ENCODE assay signal across 29 cellular contexts in genomic region chr6:1536526-1537429, GRCh38.
DNase-seq lines count a peak whose midpoint lies in the region; ATAC-seq and TF ChIP-seq lines count a peak whose summit lies in the region.
"Had no signal": no experiment of that assay in that cellular context is flagged by ENCODE, and none has a peak within 500 bp of the region (broad histone marks: within the 10 kb centered on the region; RNA-seq: fewer than 3 reads in every experiment).

No MANE protein-coding gene starts in this region.

- POLR2A ChIA-PET in naive thymus-derived CD4-positive, alpha-beta T cell (lab: Charles Lee), result interaction anchor here (1.9 to 2.3 kb wide), 2 partner anchors 10 to 13 kb away, joined by 5 to 13 read pairs; no protein-coding TSS in a partner anchor

- H3K79me2 ChIP-seq in GM23338 (replicated peaks; ENCODE audit: insufficient read depth), result no peaks in the 10 kb centered on the region

- intact Hi-C loops in naive thymus-derived CD4-positive, alpha-beta T cell (cut with micrococcal nuclease), result no loop called here
- intact Hi-C loops in body of pancreas (cut with DNase I), result no loop called here

- H3K27me3 Mint-ChIP-seq in CD4-positive, CD25-positive, alpha-beta regulatory T cell, result no peaks in the 10 kb centered on the region
- H3K27me3 Mint-ChIP-seq in GM23338 (ENCODE audit: insufficient read depth, low read depth, poor library complexity), result peaks cover 1% of the 10 kb centered on the region
- no peaks in the 10 kb centered on the region for H3K27me3 Mint-ChIP-seq in activated T-helper 17 cell treated with anti-CD3 and anti-CD28 coated beads, Interleukin-2, amount 50 U/mL, for 72 hours
- no peaks in the 10 kb centered on the region for H3K27me3 Mint-ChIP-seq in naive thymus-derived CD4-positive, alpha-beta T cell
- H3K27me3 Mint-ChIP-seq: type B pancreatic cell had no signal

- H2AFZ ChIP-seq in GM23338, result peak overlapping the region; percentile 72; the same call in 1 of the 2 replicates

- 67 to 69% methylated on average over 21 of the region's 21 CpGs for WGBS in body of pancreas, 2 donors

- no peaks in the 10 kb centered on the region for H3K9me2 ChIP-seq in GM23338 (ENCODE audit: insufficient read depth)

- no peaks in the 10 kb centered on the region for H3F3A ChIP-seq in GM23338 (replicated peaks; ENCODE audit: low read depth)

- H3K27ac Mint-ChIP-seq in CD4-positive, CD25-positive, alpha-beta regulatory T cell, result peak overlapping the region; percentile 58 to 97 (median 65)
- no peak overlapping the region for H3K27ac Mint-ChIP-seq in GM23338
- H3K27ac Mint-ChIP-seq in activated T-helper 17 cell treated with anti-CD3 and anti-CD28 coated beads, Interleukin-2, amount 50 U/mL, for 72 hours, result peak overlapping the region; percentile 20
- H3K27ac Mint-ChIP-seq in naive thymus-derived CD4-positive, alpha-beta T cell, result peak overlapping the region; percentile 53 to 93 (median 78)
- H3K27ac Mint-ChIP-seq: activated CD8-positive, alpha-beta memory T cell treated with anti-CD3 and anti-CD28 coated beads, Interleukin-2, amount 10 ng/mL, durations not matched to agents 7 days and 5 days; activated naive CD8-positive, alpha-beta T cell treated with anti-CD3 and anti-CD28 coated beads, Interleukin-2, amount 10 ng/mL, durations not matched to agents 7 days and 5 days; mesothelial cell of epicardium; nephron; type B pancreatic cell had no signal

- peak in 1 of 3 donors; percentile 83 for DNase-seq in CD4-positive, CD25-positive, alpha-beta regulatory T cell
- DNase-seq in GM23338 (ENCODE audit: low spot score) (peak; percentile 30), ecto neural progenitor cell (ENCODE audit: low spot score) (no peak), body of pancreas (no peak)
- DNase-seq in naive thymus-derived CD4-positive, alpha-beta T cell, result no peak
- DNase-seq: activated CD8-positive, alpha-beta memory T cell treated with anti-CD3 and anti-CD28 coated beads, Interleukin-2, amount 10 ng/mL, durations not matched to agents 7 days and 5 days; activated naive CD8-positive, alpha-beta T cell treated with anti-CD3 and anti-CD28 coated beads, Interleukin-2, amount 10 ng/mL, durations not matched to agents 7 days and 5 days; Caco-2; DMS79; effector CD4-positive, alpha-beta T cell; GDM1; KBM-7; MM.1S; NCI-H1417 treated with DMSO at 0.1 percent for 48 hours; NCI-H446; NCI-H82; ovary; RPMI8226; stimulated activated CD4-positive, alpha-beta T cell treated with anti-CD3 and anti-CD28 coated beads, Interleukin-1b, Interleukin-23, amount 100 ng/mL, for 48 hours had no signal

- peaks cover 7 to 41% (median 23%) of the 10 kb centered on the region in 4 donors for H3K4me1 Mint-ChIP-seq in CD4-positive, CD25-positive, alpha-beta regulatory T cell
- H3K4me1 Mint-ChIP-seq in GM23338, result peaks cover 6% of the 10 kb centered on the region; the same call in 2 of the 3 replicates
- peaks cover 9% of the 10 kb centered on the region for H3K4me1 Mint-ChIP-seq in activated T-helper 17 cell treated with anti-CD3 and anti-CD28 coated beads, Interleukin-2, amount 50 U/mL, for 72 hours
- H3K4me1 Mint-ChIP-seq in naive thymus-derived CD4-positive, alpha-beta T cell, result peaks cover 12 to 37% (median 17%) of the 10 kb centered on the region in 7 donors

- TF ChIP-seq POLR2A in body of pancreas (IDR thresholded peaks at IDR 0.05), result no peak

- peak overlapping the region in 3 of 4 donors; percentile 8 to 68 (median 28) for H3K4me3 Mint-ChIP-seq in CD4-positive, CD25-positive, alpha-beta regulatory T cell
- no peak overlapping the region for H3K4me3 Mint-ChIP-seq in GM23338
- H3K4me3 Mint-ChIP-seq in activated T-helper 17 cell treated with anti-CD3 and anti-CD28 coated beads, Interleukin-2, amount 50 U/mL, for 72 hours, result peak overlapping the region; percentile 36
- peak overlapping the region in 7 of 10 donors; percentile 14 to 65 (median 41) for H3K4me3 Mint-ChIP-seq in naive thymus-derived CD4-positive, alpha-beta T cell
- H3K4me3 Mint-ChIP-seq: activated CD8-positive, alpha-beta memory T cell treated with anti-CD3 and anti-CD28 coated beads, Interleukin-2, amount 10 ng/mL, durations not matched to agents 7 days and 5 days; activated naive CD8-positive, alpha-beta T cell treated with anti-CD3 and anti-CD28 coated beads, Interleukin-2, amount 10 ng/mL, durations not matched to agents 7 days and 5 days; mesothelial cell of epicardium; nephron; type B pancreatic cell had no signal

- H3K9me3 ChIP-seq in CD4-positive, CD25-positive, alpha-beta regulatory T cell (ENCODE audit: control insufficient read depth in 2 of 2, low read length in 2 of 2), result no peaks in the 10 kb centered on the region
- H3K9me3 ChIP-seq in naive thymus-derived CD4-positive, alpha-beta T cell (ENCODE audit: control insufficient read depth in 2 of 3, low read length in 3 of 3), result no peaks in the 10 kb centered on the region
- no peaks in the 10 kb centered on the region for H3K9me3 ChIP-seq in body of pancreas
- H3K9me3 ChIP-seq: BLaER1, Caco-2, HAP-1, ovary, SJSA1 had no signal

- peak overlapping the region; percentile 14 for H3K27ac ChIP-seq in CD4-positive, CD25-positive, alpha-beta regulatory T cell (ENCODE audit: insufficient read depth, low read length, poor library complexity, severe bottlenecking)
- no peak overlapping the region for H3K27ac ChIP-seq in GM23338 (ENCODE audit: low read depth)
- H3K27ac ChIP-seq in naive thymus-derived CD4-positive, alpha-beta T cell (ENCODE audit: low read depth, low read length), result no peak overlapping the region
- H3K27ac ChIP-seq in body of pancreas, result no peak overlapping the region
- H3K27ac ChIP-seq: BLaER1, epithelial cell of prostate, ovary, SJSA1 had no signal

- ATAC-seq in CD4-positive, CD25-positive, alpha-beta regulatory T cell (ENCODE audit: low read depth in 2 of 2), result peak in 1 of 2 donors; percentile 70
- ATAC-seq in GM23338 (peak; percentile 62), GM21529 (IDR thresholded peaks at IDR 0.05; ENCODE audit: unreplicated experiment) (no peak), body of pancreas (no peak)
- no peak for ATAC-seq in activated T-helper 17 cell treated with anti-CD3 and anti-CD28 coated beads, Interleukin-2, amount 50 U/mL, for 72 hours (replicated peaks)
- no peak for ATAC-seq in naive thymus-derived CD4-positive, alpha-beta T cell
- ATAC-seq: activated CD8-positive, alpha-beta memory T cell treated with anti-CD3 and anti-CD28 coated beads, Interleukin-2, amount 10 ng/mL, durations not matched to agents 7 days and 5 days had no signal

- peaks cover 4% of the 10 kb centered on the region for H3K36me3 Mint-ChIP-seq in CD4-positive, CD25-positive, alpha-beta regulatory T cell
- H3K36me3 Mint-ChIP-seq in GM23338 (ENCODE audit: low read depth), result no peaks in the 10 kb centered on the region
- no peaks in the 10 kb centered on the region for H3K36me3 Mint-ChIP-seq in activated T-helper 17 cell treated with anti-CD3 and anti-CD28 coated beads, Interleukin-2, amount 50 U/mL, for 72 hours (ENCODE audit: low read depth)
- peaks cover 0 to 5% (median 0%) of the 10 kb centered on the region in 5 donors for H3K36me3 Mint-ChIP-seq in naive thymus-derived CD4-positive, alpha-beta T cell
- H3K36me3 Mint-ChIP-seq: activated CD8-positive, alpha-beta memory T cell treated with anti-CD3 and anti-CD28 coated beads, Interleukin-2, amount 10 ng/mL, durations not matched to agents 7 days and 5 days; activated naive CD8-positive, alpha-beta T cell treated with anti-CD3 and anti-CD28 coated beads, Interleukin-2, amount 10 ng/mL, durations not matched to agents 7 days and 5 days; mesothelial cell of epicardium; type B pancreatic cell had no signal

- H4K20me1 ChIP-seq in GM23338 (replicated peaks; ENCODE audit: insufficient read depth), result no peaks in the 10 kb centered on the region
- H4K20me1 ChIP-seq: BLaER1 had no signal

- TF ChIP-seq CTCF in GM23338 (conservative IDR thresholded peaks at IDR 0.05; ENCODE audit: low read depth in 2 of 2) (no peak), body of pancreas (IDR thresholded peaks at IDR 0.05) (no peak)

- H3K9me3 Mint-ChIP-seq in CD4-positive, CD25-positive, alpha-beta regulatory T cell, result no peaks in the 10 kb centered on the region
- no peaks in the 10 kb centered on the region for H3K9me3 Mint-ChIP-seq in GM23338
- H3K9me3 Mint-ChIP-seq in activated T-helper 17 cell treated with anti-CD3 and anti-CD28 coated beads, Interleukin-2, amount 50 U/mL, for 72 hours, result no peaks in the 10 kb centered on the region
- H3K9me3 Mint-ChIP-seq in naive thymus-derived CD4-positive, alpha-beta T cell, result peaks cover 0 to 3% (median 0%) of the 10 kb centered on the region in 11 donors
- H3K9me3 Mint-ChIP-seq: activated naive CD8-positive, alpha-beta T cell treated with anti-CD3 and anti-CD28 coated beads, Interleukin-2, amount 10 ng/mL, durations not matched to agents 7 days and 5 days; mesothelial cell of epicardium; nephron; type B pancreatic cell had no signal

- H3K4me2 ChIP-seq in GM23338, result no peak overlapping the region
- H3K4me2 ChIP-seq: BLaER1 had no signal

- H3K4me1 ChIP-seq in CD4-positive, CD25-positive, alpha-beta regulatory T cell (ENCODE audit: control insufficient read depth, insufficient read depth, low read length, poor library complexity, severe bottlenecking), result peaks cover 28% of the 10 kb centered on the region
- H3K4me1 ChIP-seq in GM23338 (ENCODE audit: insufficient read depth), result no peaks in the 10 kb centered on the region
- peaks cover 20 to 21% of the 10 kb centered on the region in 2 donors for H3K4me1 ChIP-seq in naive thymus-derived CD4-positive, alpha-beta T cell (ENCODE audit: control insufficient read depth in 2 of 2, insufficient read depth in 2 of 2, low read length in 2 of 2)
- peaks cover 5% of the 10 kb centered on the region for H3K4me1 ChIP-seq in body of pancreas
- H3K4me1 ChIP-seq: BLaER1, Caco-2, HAP-1 had no signal

- no peaks in the 10 kb centered on the region for H3K36me3 ChIP-seq in CD4-positive, CD25-positive, alpha-beta regulatory T cell (ENCODE audit: control insufficient read depth, insufficient read depth, low read length)
- H3K36me3 ChIP-seq in GM23338 (ENCODE audit: insufficient read depth) (no peaks in the 10 kb centered on the region), body of pancreas (replicated peaks in 1 of 2; ENCODE audit: insufficient read depth in 1 of 2, low read depth in 2 of 2) (no peaks in the 10 kb centered on the region)
- no peaks in the 10 kb centered on the region for H3K36me3 ChIP-seq in naive thymus-derived CD4-positive, alpha-beta T cell (ENCODE audit: control insufficient read depth in 2 of 3, insufficient read depth in 3 of 3, low read length in 3 of 3)
- H3K36me3 ChIP-seq: BLaER1, HAP-1, ovary, SJSA1 had no signal

- no peak overlapping the region for H3K4me3 ChIP-seq in CD4-positive, CD25-positive, alpha-beta regulatory T cell (ENCODE audit: low read depth, low read length)
- H3K4me3 ChIP-seq in GM23338, result no peak overlapping the region
- no peak overlapping the region for H3K4me3 ChIP-seq in naive thymus-derived CD4-positive, alpha-beta T cell (ENCODE audit: low read length)
- H3K4me3 ChIP-seq in body of pancreas, result no peak overlapping the region
- H3K4me3 ChIP-seq: BLaER1, HAP-1, ovary, SJSA1, skin epidermis had no signal

- CTCF ChIA-PET in naive thymus-derived CD4-positive, alpha-beta T cell (lab: Charles Lee), result interaction anchor here (0.7 to 0.9 kb wide), 2 partner anchors 10 to 314 kb away, joined by 3 read pairs; no protein-coding TSS in a partner anchor

- H3K27me3 ChIP-seq in CD4-positive, CD25-positive, alpha-beta regulatory T cell (ENCODE audit: control insufficient read depth, insufficient read depth, low read length), result no peaks in the 10 kb centered on the region
- H3K27me3 ChIP-seq in GM23338 (ENCODE audit: insufficient read depth), result no peaks in the 10 kb centered on the region
- H3K27me3 ChIP-seq in naive thymus-derived CD4-positive, alpha-beta T cell (ENCODE audit: control insufficient read depth in 2 of 2, insufficient read depth in 2 of 2, low read length in 2 of 2), result no peaks in the 10 kb centered on the region
- H3K27me3 ChIP-seq in body of pancreas, result no peaks in the 10 kb centered on the region
- H3K27me3 ChIP-seq: BLaER1, ovary, SJSA1 had no signal
